Comparison of ENCODE assay signal across 14 cellular contexts in the genomic region with DNA sequence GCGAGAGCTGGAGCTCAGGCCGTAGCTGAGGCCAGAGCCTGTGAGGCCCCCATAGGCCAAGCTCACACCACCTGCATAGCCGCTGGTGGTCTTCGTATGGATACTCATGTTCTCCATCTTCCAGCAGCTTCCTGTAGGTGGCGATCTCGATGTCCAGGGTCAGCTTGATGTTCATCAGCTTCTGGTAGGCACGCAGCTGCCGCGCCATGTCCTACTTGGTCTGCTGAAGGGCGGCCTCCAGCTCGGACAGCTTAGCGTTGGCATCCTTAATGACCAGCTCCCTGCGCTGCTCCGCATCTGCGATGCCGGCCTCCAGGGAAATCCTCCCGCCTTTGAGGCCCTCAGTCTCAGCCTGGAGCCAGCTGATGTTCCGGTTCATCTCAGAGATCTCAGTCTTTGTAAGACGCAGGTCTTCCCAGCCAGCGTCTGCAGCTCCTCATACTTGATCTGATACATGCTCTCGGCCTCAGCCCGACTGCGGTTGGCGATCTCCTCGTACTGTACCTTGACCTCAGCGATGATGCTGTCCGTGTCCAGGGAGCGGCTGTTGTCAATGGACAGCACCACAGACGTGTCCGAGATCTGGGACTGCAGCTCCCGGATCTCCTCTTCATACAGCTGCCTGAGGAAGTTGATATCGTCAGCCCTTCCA.
A peak's percentile ranks its signal among the peaks of the same experiment; 100 is the strongest.
DNase-seq lines count a peak whose midpoint lies in the region; ATAC-seq and TF ChIP-seq lines count a peak whose summit lies in the region.
"Had no signal": no experiment of that assay in that cellular context is flagged by ENCODE, and none has a peak within 500 bp of the region (broad histone marks: within the 10 kb centered on the region; RNA-seq: fewer than 3 reads in every experiment).

No MANE protein-coding gene starts in this region.

- no peaks in the 10 kb centered on the region for H3K9me2 ChIP-seq in PC-3 (replicated peaks; ENCODE audit: low read length)

- H2AFZ ChIP-seq in PC-3 (ENCODE audit: low read length), result no peak overlapping the region

- no peaks in the 10 kb centered on the region; the same call in 1 of the 2 replicates for H3K4me1 ChIP-seq in BE2C
- H3K4me1 ChIP-seq in PC-3 (ENCODE audit: insufficient read depth, low read length), result no peaks in the 10 kb centered on the region
- peaks cover 0 to 4% (median under 1%) of the 10 kb centered on the region in 4 donors for H3K4me1 ChIP-seq in tibial nerve

- H3K27ac ChIP-seq in PC-3 (ENCODE audit: low read length) (no peak overlapping the region), tibial nerve (no peak overlapping the region)
- H3K27ac ChIP-seq: ovary had no signal

- peak; percentile 28 for DNase-seq in BE2C
- no peak for DNase-seq in PC-3
- peak; percentile 9 for DNase-seq in iPS DF 19.7 (ENCODE audit: low read depth, low spot score)
- no peak for DNase-seq in Calu3
- DNase-seq in tibial nerve (ENCODE audit: low spot score in 2 of 2), result no peak
- no peak for DNase-seq in superior temporal gyrus (ENCODE audit: extremely low spot score)
- DNase-seq: AML-193; left ventricle myocardium superior; NCI-H446; ovary; stimulated activated CD4-positive, alpha-beta T cell treated with anti-CD3 and anti-CD28 coated beads, Interleukin-4, amount 100 ng/mL, for 1 hour; SW 1271 had no signal

- 96 to 98% methylated on average over 29 to 32 of the region's 32 CpGs for WGBS in tibial nerve, 2 donors

- TF ChIP-seq CTCF in BE2C (IDR thresholded peaks at IDR 0.05; ENCODE audit: low read depth, low read length), result peak; percentile 25; the same call in 1 of the 2 replicates
- peak; percentile 23; the same call in 1 of the 2 replicates for TF ChIP-seq CTCF in GM12874 (IDR thresholded peaks at IDR 0.05; ENCODE audit: insufficient read depth, low read depth, low read length)
- peak; percentile 39; the same call in 1 of the 2 replicates for TF ChIP-seq CTCF in PC-3 (conservative IDR thresholded peaks at IDR 0.05; ENCODE audit: low read depth, low read length)
- no peak for TF ChIP-seq CTCF in Calu3 (IDR thresholded peaks at IDR 0.05; ENCODE audit: unreplicated experiment)
- TF ChIP-seq CTCF in tibial nerve (IDR thresholded peaks at IDR 0.05), result no peak

- peaks cover 9% of the 10 kb centered on the region for H3K4me1 Mint-ChIP-seq in Calu3 (ENCODE audit: low read depth, unreplicated experiment)

- no peaks in the 10 kb centered on the region for H3K9me3 ChIP-seq in BE2C
- H3K9me3 ChIP-seq in PC-3 (ENCODE audit: low read length), result no peaks in the 10 kb centered on the region
- H3K9me3 ChIP-seq in tibial nerve, result no peaks in the 10 kb centered on the region
- H3K9me3 ChIP-seq: ovary had no signal

- intact Hi-C loops in PC-3 (cut with micrococcal nuclease), result no loop called here
- intact Hi-C loops in Calu3 (cut with micrococcal nuclease; ENCODE audit: unreplicated experiment), result no loop called here

- ATAC-seq in PC-3 (no peak), HG03039 (IDR thresholded peaks at IDR 0.05; ENCODE audit: unreplicated experiment) (no peak)
- ATAC-seq: left ventricle myocardium superior had no signal

- H3F3A ChIP-seq in PC-3 (ENCODE audit: low read length, unreplicated experiment), result no peaks in the 10 kb centered on the region

- H3K36me3 ChIP-seq in BE2C, result no peaks in the 10 kb centered on the region
- H3K36me3 ChIP-seq in PC-3 (ENCODE audit: low read depth, low read length), result no peaks in the 10 kb centered on the region
- no peaks in the 10 kb centered on the region for H3K36me3 ChIP-seq in tibial nerve
- H3K36me3 ChIP-seq: ovary had no signal

- POLR2A ChIA-PET in PC-3 (lab: Charles Lee; ENCODE audit: unreplicated experiment), result no interaction called here

- peaks cover 7% of the 10 kb centered on the region for H3K9me3 Mint-ChIP-seq in Calu3 (ENCODE audit: low read depth, unreplicated experiment)

- H3K4me3 ChIP-seq in BE2C (ENCODE audit: low read depth, low read length), result no peak overlapping the region
- H3K4me3 ChIP-seq in PC-3 (ENCODE audit: low read length), result no peak overlapping the region
- no peak overlapping the region for H3K4me3 ChIP-seq in tibial nerve
- H3K4me3 ChIP-seq: ovary had no signal

- H3K27me3 ChIP-seq in BE2C (no peaks in the 10 kb centered on the region), PC-3 (ENCODE audit: low read length) (peaks cover 14% of the 10 kb centered on the region), tibial nerve (no peaks in the 10 kb centered on the region)
- H3K27me3 ChIP-seq: ovary had no signal

- no peaks in the 10 kb centered on the region for H3K36me3 Mint-ChIP-seq in Calu3 (ENCODE audit: insufficient read depth, unreplicated experiment)

- no peak overlapping the region for H3K9ac ChIP-seq in PC-3 (ENCODE audit: low read length)

- no peak overlapping the region for H3K27ac Mint-ChIP-seq in Calu3 (ENCODE audit: unreplicated experiment)

- H3K27me3 Mint-ChIP-seq in Calu3 (ENCODE audit: unreplicated experiment), result no peaks in the 10 kb centered on the region

- no peak for TF ChIP-seq EP300 in tibial nerve (IDR thresholded peaks at IDR 0.05)

- no peaks in the 10 kb centered on the region for H3K79me2 ChIP-seq in PC-3 (ENCODE audit: low read length)

- no peaks in the 10 kb centered on the region for H4K20me1 ChIP-seq in PC-3 (ENCODE audit: low read length)

- H3K4me3 Mint-ChIP-seq in Calu3 (ENCODE audit: low read depth, unreplicated experiment), result no peak overlapping the region

- no TSS peak for BruUV-seq in PC-3 (replicated peaks; lab: Mats Ljungman, UMichigan)
- BruUV-seq in Calu3 (replicated peaks; lab: Mats Ljungman, UMichigan), result no TSS peak

- no peak overlapping the region for H3K4me2 ChIP-seq in PC-3 (ENCODE audit: low read length)

- TF ChIP-seq POLR2A in tibial nerve (IDR thresholded peaks at IDR 0.05), result no peak

- CTCF ChIA-PET in PC-3 (lab: Charles Lee), result no interaction called here
- CTCF ChIA-PET in Calu3 (lab: Charles Lee), result no interaction called here

Comparison
In these comparisons a context has a peak if more than half of its experiments do, and no peak if none do; other contexts are left out.
1. DNase-seq: peak in BE2C (single experiment) and iPS DF 19.7 (single experiment); none in PC-3 (single experiment), Calu3 (single experiment), tibial nerve (0 of 2) and superior temporal gyrus (single experiment).
2. CTCF ChIP-seq: peak in BE2C (single experiment), GM12874 (single experiment) and PC-3 (single experiment); none in Calu3 (single experiment) and tibial nerve (0 of 5).